10 cellular contexts compared by ENCODE assay signal in genomic region chr17:68197997-68198930, GRCh38. TPM values are rescaled to one million over a fixed set of nuclear protein-coding genes. Genes with fewer than 3 reads are reported as not detected.
DNase-seq lines count a peak whose midpoint lies in the region; ATAC-seq lines count a peak whose summit lies in the region.
"Had no signal": no experiment of that assay in that cellular context is flagged by ENCODE, and none has a peak within 500 bp of the region (broad histone marks: within the 10 kb centered on the region; RNA-seq: fewer than 3 reads in every experiment).

No MANE protein-coding gene starts in this region.

- peaks cover 58 to 61% of the 10 kb centered on the region in 2 experiments for H3K27me3 ChIP-seq in mesenchymal stem cell (ENCODE audit: control insufficient read depth in 1 of 2, insufficient read depth in 1 of 2, low read length in 2 of 2)

- 18% methylated on average over 50 of the region's 61 CpGs for WGBS in mesenchymal stem cell

- no peak overlapping the region for H3K4me3 ChIP-seq in mesenchymal stem cell (ENCODE audit: insufficient read depth in 1 of 2, low read depth in 1 of 2, low read length in 2 of 2)

- no peak overlapping the region for H2AFZ ChIP-seq in mesenchymal stem cell (ENCODE audit: low read depth, low read length)

- no peak overlapping the region for H2AK5ac ChIP-seq in mesenchymal stem cell (ENCODE audit: low read length, severe bottlenecking)

- H3K9me3 ChIP-seq in mesenchymal stem cell (ENCODE audit: control insufficient read depth, low read length): no peaks in the 10 kb centered on the region
- H3K9me3 ChIP-seq: pancreas had no signal

- H2BK120ac ChIP-seq in mesenchymal stem cell (ENCODE audit: low read depth, low read length): no peak overlapping the region

- no peak overlapping the region for H2BK5ac ChIP-seq in mesenchymal stem cell (ENCODE audit: low read depth, low read length, poor library complexity, severe bottlenecking)

- H3K4ac ChIP-seq in mesenchymal stem cell (ENCODE audit: low read depth in 1 of 2, low read length in 2 of 2): no peak overlapping the region

- no peak overlapping the region for H3K4me2 ChIP-seq in mesenchymal stem cell (ENCODE audit: low read length, poor library complexity, severe bottlenecking)

- H3K27ac ChIP-seq in mesenchymal stem cell (ENCODE audit: low read length, poor library complexity, severe bottlenecking): no peak overlapping the region
- H3K27ac ChIP-seq: pancreas had no signal

- in situ Hi-C loops in G401 (cut with HindIII; ENCODE audit: low sequenced_read_pairs): no loop called here

- H3K4me1 ChIP-seq in mesenchymal stem cell (ENCODE audit: control insufficient read depth, insufficient read depth, low read depth, low read length): peaks cover 36% of the 10 kb centered on the region

- peak overlapping the region; percentile 15 for H4K8ac ChIP-seq in mesenchymal stem cell (ENCODE audit: low read length)

- no peak overlapping the region for H4K91ac ChIP-seq in mesenchymal stem cell (ENCODE audit: low read length)

- no peak overlapping the region for H2BK12ac ChIP-seq in mesenchymal stem cell (ENCODE audit: low read length in 2 of 2)

- H3K14ac ChIP-seq in mesenchymal stem cell (ENCODE audit: low read length in 2 of 2): no peak overlapping the region

- H3K36me3 ChIP-seq in mesenchymal stem cell (ENCODE audit: control insufficient read depth in 1 of 2, insufficient read depth in 2 of 2, low read depth in 1 of 2, low read length in 2 of 2): peaks cover 0 to 3% of the 10 kb centered on the region in 2 experiments
- H3K36me3 ChIP-seq: pancreas had no signal

- ATAC-seq in GM18520 (IDR thresholded peaks at IDR 0.05; ENCODE audit: unreplicated experiment) (no peak), GM21381 (IDR thresholded peaks at IDR 0.05; ENCODE audit: unreplicated experiment) (no peak)

- peak; percentile 41 for DNase-seq in stimulated activated CD4-positive, alpha-beta T cell treated with anti-CD3 and anti-CD28 coated beads, Interleukin-4, amount 100 ng/mL, for 1 hour
- DNase-seq in stimulated activated CD4-positive, alpha-beta T cell treated with anti-CD3 and anti-CD28 coated beads, Interleukin-12 subunit alpha, Interleukin-12 subunit beta, amount 100 ng/mL, for 4 hours: no peak
- DNase-seq in activated naive CD4-positive, alpha-beta T cell treated with anti-CD3 and anti-CD28 coated beads, Interleukin-2, amount 50 U/mL, for 16 hours: peak; percentile 37
- DNase-seq in mesenchymal stem cell (no peak), G401 (ENCODE audit: low spot score) (no peak), NCI-H226 (no peak)
- DNase-seq: GOT3 had no signal

- no peak overlapping the region for H3K18ac ChIP-seq in mesenchymal stem cell (ENCODE audit: low read depth in 1 of 2, low read length in 2 of 2)

- H3K23ac ChIP-seq in mesenchymal stem cell (ENCODE audit: low read length in 2 of 2): peak overlapping the region in 1 of 2 experiments; percentile 9

- H2BK15ac ChIP-seq in mesenchymal stem cell (ENCODE audit: low read depth, poor library complexity, severe bottlenecking): no peak overlapping the region

- H3K9ac ChIP-seq in mesenchymal stem cell (ENCODE audit: low read length): no peak overlapping the region

- no peaks in the 10 kb centered on the region for H3K79me1 ChIP-seq in mesenchymal stem cell (replicated peaks; ENCODE audit: low read length, poor library complexity, severe bottlenecking)

RNA-seq across cellular contexts. Expression of gene AMZ2, which starts 49.6 kb away (rescaled TPM):
- polyA plus RNA-seq in mesenchymal stem cell (2013, experiment 1 of 2): 106 TPM
- 97.9 TPM for polyA plus RNA-seq in mesenchymal stem cell (2013, experiment 2 of 2)
- 142 and 144 TPM in 2 replicates for total RNA-seq in G401 (2014; rRNA removed; shearing (Covaris generic))

Comparison
In these comparisons a context has a peak if more than half of its experiments do, and no peak if none do; other contexts are left out.
1. DNase-seq: peak in stimulated activated CD4-positive, alpha-beta T cell treated with anti-CD3 and anti-CD28 coated beads, Interleukin-4, amount 100 ng/mL, for 1 hour (single experiment) and activated naive CD4-positive, alpha-beta T cell treated with anti-CD3 and anti-CD28 coated beads, Interleukin-2, amount 50 U/mL, for 16 hours (single experiment); none in stimulated activated CD4-positive, alpha-beta T cell treated with anti-CD3 and anti-CD28 coated beads, Interleukin-12 subunit alpha, Interleukin-12 subunit beta, amount 100 ng/mL, for 4 hours (single experiment), mesenchymal stem cell (single experiment), G401 (single experiment) and NCI-H226 (single experiment).